In the genomic region with DNA sequence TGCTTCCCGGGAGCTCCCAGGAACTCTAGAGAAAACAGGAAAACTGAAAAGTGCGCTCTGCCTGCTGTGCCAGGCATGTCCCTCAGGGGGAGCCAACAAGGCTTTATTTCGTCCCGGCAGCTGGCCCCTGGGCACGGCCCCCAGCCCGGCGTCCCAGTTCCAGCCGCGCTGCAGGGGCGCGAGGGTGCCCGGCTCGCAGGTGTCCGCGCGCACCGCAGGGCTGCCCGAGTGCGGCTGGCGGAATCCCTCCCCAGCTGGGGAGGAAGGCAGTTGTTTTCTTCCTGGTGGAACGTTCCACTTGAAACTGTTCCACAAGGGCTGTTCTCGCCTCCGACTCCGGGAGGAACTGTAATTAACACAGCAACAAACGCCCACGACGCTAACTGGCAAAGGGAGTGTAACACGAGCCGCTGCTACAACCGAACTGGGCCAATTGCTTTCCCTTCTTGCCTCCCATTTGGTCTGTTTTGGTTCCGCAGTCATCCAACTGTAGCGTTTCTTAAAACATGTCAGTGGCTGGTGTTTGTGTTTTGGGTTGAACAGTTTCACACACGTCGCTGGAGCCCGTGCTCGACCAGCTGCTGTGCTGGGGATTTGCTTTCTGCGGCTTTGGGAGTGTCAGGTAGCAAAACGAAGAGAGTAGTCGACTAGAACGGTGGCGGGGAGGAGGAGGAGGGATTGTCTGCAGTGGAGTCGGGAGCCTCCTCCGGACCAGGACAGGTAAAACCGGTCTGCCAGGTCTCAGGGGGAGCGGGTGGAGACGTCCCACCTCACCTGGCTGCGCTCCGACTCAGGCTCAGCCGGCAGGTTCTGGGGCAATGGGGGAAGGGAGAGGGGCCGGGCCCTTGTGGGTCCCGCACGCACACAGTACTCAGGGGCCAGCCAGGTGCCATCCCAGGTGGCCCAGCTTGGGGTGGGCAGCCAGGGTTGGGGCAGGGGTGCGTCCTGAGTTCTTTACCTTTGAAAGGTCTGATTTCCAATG, we compare ENCODE assay signal across 8 cellular contexts.
DNase-seq lines count a peak whose midpoint lies in the region; ATAC-seq, FAIRE-seq and TF ChIP-seq lines count a peak whose summit lies in the region.

No MANE protein-coding gene starts in this region.

- H3K36me3 ChIP-seq in H1 (ENCODE audit: control insufficient read depth in 2 of 4, insufficient read depth in 4 of 4, low read length in 3 of 4) (no peaks in the 10 kb centered on the region), lung (ENCODE audit: control insufficient read depth in 2 of 2, insufficient read depth in 2 of 2, low read length in 2 of 2) (no peaks in the 10 kb centered on the region), stomach (no peaks in the 10 kb centered on the region)

- H2BK5ac ChIP-seq in H1 (ENCODE audit: low read depth, low read length), result peak overlapping the region; percentile 95

- peak; percentile 84 to 88 for DNase-seq in NCI-H2081 (lab: John Stamatoyannopoulos, UW)
- DNase-seq in H1 (ENCODE audit: low read depth in 1 of 2, low spot score in 2 of 2), result peak; percentile 85 to 93
- peak; percentile 85 for DNase-seq in lung (ENCODE audit: low spot score)
- peak; percentile 94 for DNase-seq in stomach

- CTCF ChIA-PET in H1 (lab: Charles Lee; ENCODE audit: partially characterized antibody), result interaction anchor here (0.6 to 5.2 kb wide), 21 partner anchors 9 to 473 kb away, joined by 3 to 50 read pairs (median 4); no protein-coding TSS in a partner anchor

- H2BK15ac ChIP-seq in H1 (ENCODE audit: low read length), result peak overlapping the region; percentile 90

- H3K27ac ChIP-seq in C4-2B, result peak overlapping the region; percentile 89
- H3K27ac ChIP-seq in VCaP, result peak overlapping the region; percentile 99
- peak overlapping the region; percentile 93 for H3K27ac ChIP-seq in H1 (ENCODE audit: low read depth, low read length)
- H3K27ac ChIP-seq in lung (ENCODE audit: low read depth in 1 of 2, low read length in 1 of 2), result peak overlapping the region in 1 of 2 donors; percentile 72
- peak overlapping the region; percentile 76 to 91 (median 86) for H3K27ac ChIP-seq in stomach

- peak overlapping the region; percentile 1 for H3K4ac ChIP-seq in H1 (replicated peaks; ENCODE audit: insufficient read length, low read depth, low read length)

- peak; percentile 66 to 77 for TF ChIP-seq RAD21 in H1 (IDR thresholded peaks at IDR 0.05 in 1 of 2, conservative IDR thresholded peaks at IDR 0.05 in 1 of 2; ENCODE audit: low read depth in 2 of 2, low read length in 2 of 2)

- H2AFZ ChIP-seq in H1 (ENCODE audit: low read length), result peak overlapping the region; percentile 98

- POLR2A ChIA-PET in H1 (lab: Charles Lee; ENCODE audit: partially characterized antibody), result interaction anchor here (0.6 to 2.8 kb wide), 18 partner anchors 9 to 132 kb away, joined by 3 to 27 read pairs (median 4); a partner anchor contains a TSS

- peak overlapping the region; percentile 92 for H3K18ac ChIP-seq in H1 (ENCODE audit: extremely low read depth, low read length)

- FAIRE-seq in H1 (lab: Jason Lieb, UNC), result no peak

- TF ChIP-seq EP300 in H1 (IDR thresholded peaks at IDR 0.05; ENCODE audit: borderline replicate concordance in 1 of 2, low read depth in 2 of 2, low read length in 2 of 2), result peak; percentile 66 to 94; a peak in 2 of 3 replicates
- TF ChIP-seq EP300 in stomach (IDR thresholded peaks at IDR 0.05), result no peak

- peaks cover 0 to 2% of the 10 kb centered on the region in 2 experiments for H4K20me1 ChIP-seq in H1 (replicated peaks in 1 of 2; ENCODE audit: control insufficient read depth in 1 of 2, insufficient read depth in 2 of 2, low read length in 2 of 2)

- H4K91ac ChIP-seq in H1 (replicated peaks; ENCODE audit: insufficient read length, low read length), result peak overlapping the region; percentile 93

- H3K79me1 ChIP-seq in H1 (ENCODE audit: low read depth, low read length), result no peaks in the 10 kb centered on the region; the same call in 1 of the 2 replicates

- peak overlapping the region; percentile 96 to 99 for H3K4me2 ChIP-seq in H1 (ENCODE audit: insufficient read depth in 1 of 2, low read depth in 2 of 2, low read length in 2 of 2)

- H2BK20ac ChIP-seq in H1 (ENCODE audit: low read length), result peak overlapping the region; percentile 81; the same call in 1 of the 2 replicates

- ATAC-seq in GM18867 (IDR thresholded peaks at IDR 0.05; ENCODE audit: unreplicated experiment) (peak; percentile 80), HG03064 (IDR thresholded peaks at IDR 0.05; ENCODE audit: low read depth, unreplicated experiment) (peak; percentile 67), lung (ENCODE audit: insufficient read depth, low FRiP score) (peak; percentile 76)

- H3K56ac ChIP-seq in H1 (replicated peaks; ENCODE audit: insufficient read length, low read depth, low read length), result peak overlapping the region; percentile 12

- H3K9me3 ChIP-seq in H1 (ENCODE audit: insufficient read depth in 2 of 2, low read depth in 1 of 2, low read length in 1 of 2) (no peaks in the 10 kb centered on the region), lung (ENCODE audit: control insufficient read depth in 2 of 2, insufficient read depth in 1 of 2, low read length in 1 of 2) (no peaks in the 10 kb centered on the region), stomach (no peaks in the 10 kb centered on the region)

- whole genome bisulfite sequencing in H1 (ENCODE audit: extremely low coverage in 1 of 2, insufficient coverage in 1 of 2, insufficient read length in 1 of 2, insufficient replicate concordance in 2 of 2, low coverage in 1 of 2, low lambda C conversion rate in 2 of 2, missing lambda C conversion rate in 1 of 2), 2 experiments, result 1% methylated on average over 50 of the region's 53 CpGs; no CpG with 5 or more reads in 1 of the 2 experiments
- 1 to 3% methylated on average over 52 to 53 of the region's 53 CpGs for WGBS in lung, 2 donors
- 1 to 4% (median 2%) methylated on average over 40 to 53 of the region's 53 CpGs for WGBS in stomach, 5 donors

- TF ChIP-seq CTCF in C4-2B (conservative IDR thresholded peaks at IDR 0.05) (peak; percentile 89), VCaP (conservative IDR thresholded peaks at IDR 0.05) (peak; percentile 91), H1 (IDR thresholded peaks at IDR 0.05; ENCODE audit: control extremely low read depth in 1 of 3, insufficient read depth in 1 of 3, low read depth in 1 of 3, low read length in 3 of 3) (peak; percentile 76 to 82 (median 82)), lung (IDR thresholded peaks at IDR 0.05; ENCODE audit: control extremely low read depth, extremely low read depth) (peak; percentile 31), stomach (IDR thresholded peaks at IDR 0.05) (peak in 5 of 7 experiments; percentile 46 to 68 (median 58))

- H3K14ac ChIP-seq in H1 (ENCODE audit: insufficient read length), result no peak overlapping the region

- peak overlapping the region; percentile 97 for H2BK12ac ChIP-seq in H1 (ENCODE audit: low read depth, low read length)

- H3K27me3 ChIP-seq in H1 (replicated peaks in 1 of 4; ENCODE audit: control insufficient read depth in 3 of 4, extremely low read depth in 1 of 4, insufficient read depth in 3 of 4, low read length in 3 of 4) (no peaks in the 10 kb centered on the region), lung (ENCODE audit: control insufficient read depth, insufficient read depth) (no peaks in the 10 kb centered on the region), stomach (no peaks in the 10 kb centered on the region)

- H3K79me2 ChIP-seq in H1 (ENCODE audit: control insufficient read depth in 1 of 2, insufficient read depth in 2 of 2, low read length in 2 of 2), result no peaks in the 10 kb centered on the region

- H4K8ac ChIP-seq in H1 (ENCODE audit: extremely low read depth, insufficient read depth, low read length), result peak overlapping the region; percentile 69; the same call in 1 of the 2 replicates

- H3K23ac ChIP-seq in H1 (ENCODE audit: insufficient read length), result no peak overlapping the region

- peak overlapping the region; percentile 78 to 88 (median 82) for H3K9ac ChIP-seq in H1 (replicated peaks in 1 of 4; ENCODE audit: extremely low read depth in 1 of 4, low read depth in 3 of 4, low read length in 3 of 4)

- H3K4me3 ChIP-seq in H1 (ENCODE audit: extremely low read depth in 1 of 4, insufficient read depth in 2 of 4, low read depth in 3 of 4, low read length in 4 of 4), result peak overlapping the region; percentile 70 to 98 (median 89)
- peak overlapping the region; percentile 35 for H3K4me3 ChIP-seq in lung
- H3K4me3 ChIP-seq in stomach, result peak overlapping the region; percentile 55 to 64 (median 58)

- H3K4me1 ChIP-seq in H1 (replicated peaks in 1 of 4; ENCODE audit: control insufficient read depth in 3 of 4, insufficient read depth in 4 of 4, low read length in 3 of 4) (peaks cover 9 to 15% (median 13%) of the 10 kb centered on the region in 4 experiments; a peak in 6 of 7 replicates), lung (ENCODE audit: control insufficient read depth in 2 of 2, insufficient read depth in 2 of 2, low read length in 2 of 2) (peaks cover 0 to 8% of the 10 kb centered on the region in 2 donors), stomach (peaks cover 6 to 49% (median 39%) of the 10 kb centered on the region in 4 donors)

- H2BK120ac ChIP-seq in H1 (replicated peaks; ENCODE audit: low read depth, low read length), result peak overlapping the region; percentile 62

- H2AK5ac ChIP-seq in H1 (ENCODE audit: low read depth, low read length), result peak overlapping the region; percentile 45; the same call in 1 of the 2 replicates

- peaks cover 11% of the 10 kb centered on the region for H3K23me2 ChIP-seq in H1 (ENCODE audit: low read depth, low read length)

- TF ChIP-seq POLR2A in H1 (IDR thresholded peaks at IDR 0.05; ENCODE audit: control extremely low read depth in 1 of 2, low read depth in 2 of 2, low read length in 2 of 2) (peak; percentile 53 to 58), stomach (IDR thresholded peaks at IDR 0.05) (no peak)

- peak overlapping the region; percentile 83 for H4K5ac ChIP-seq in H1 (ENCODE audit: insufficient read length, low read depth, low read length)

- intact Hi-C loops in stomach (cut with DNase I; ENCODE audit: low total_unique reads), result no loop called here

TF ChIP-seq in H1, 55 proteins besides CTCF, POLR2A, EP300 and RAD21 (continues in another document):
- TF ChIP-seq CBX5 (IDR thresholded peaks at IDR 0.05; ENCODE audit: low read depth, low read length) (no peak), ASH2L (IDR thresholded peaks at IDR 0.05; ENCODE audit: low read length) (peak; percentile 100), GTF2F1 (IDR thresholded peaks at IDR 0.05; ENCODE audit: borderline replicate concordance, low read depth, low read length) (no peak), YY1 (IDR thresholded peaks at IDR 0.05; ENCODE audit: low read depth, low read length) (peak; percentile 82), PHF8 (conservative IDR thresholded peaks at IDR 0.05; ENCODE audit: low read depth, low read length) (peak; percentile 43), POLR2AphosphoS5 (IDR thresholded peaks at IDR 0.05; ENCODE audit: low read depth, low read length) (peak; percentile 78)
- TF ChIP-seq, protein P1, sequence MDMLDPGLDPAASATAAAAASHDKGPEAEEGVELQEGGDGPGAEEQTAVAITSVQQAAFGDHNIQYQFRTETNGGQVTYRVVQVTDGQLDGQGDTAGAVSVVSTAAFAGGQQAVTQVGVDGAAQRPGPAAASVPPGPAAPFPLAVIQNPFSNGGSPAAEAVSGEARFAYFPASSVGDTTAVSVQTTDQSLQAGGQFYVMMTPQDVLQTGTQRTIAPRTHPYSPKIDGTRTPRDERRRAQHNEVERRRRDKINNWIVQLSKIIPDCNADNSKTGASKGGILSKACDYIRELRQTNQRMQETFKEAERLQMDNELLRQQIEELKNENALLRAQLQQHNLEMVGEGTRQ (IDR thresholded peaks at IDR 0.05; ENCODE audit: low read length), result no peak

Comparison
In these comparisons a context has a peak if more than half of its experiments do, and no peak if none do; other contexts are left out.
1. CTCF ChIP-seq: peak in every context shown above with its lines; median percentile 91 in VCaP; 89 in C4-2B; 82 in H1; 58 in stomach; 31 in lung.
2. H3K4me3 ChIP-seq: peak in every context shown above with its lines; median percentile 89 in H1; 58 in stomach; 35 in lung.
3. POLR2A ChIP-seq: peak in H1 (2 of 2); none in stomach (0 of 4).
4. Peak in every context shown above with its lines, with median percentiles within 50 percentile points of each other: ATAC-seq and DNase-seq.